ENCODE assay signal across 7 cellular contexts in genomic region chr7:21507627-21508343, GRCh38. TPM values are rescaled to one million over a fixed set of nuclear protein-coding genes. Genes with fewer than 3 reads are reported as not detected.
DNase-seq lines count a peak whose midpoint lies in the region; ATAC-seq and TF ChIP-seq lines count a peak whose summit lies in the region.

No MANE protein-coding gene starts in this region.

- WGBS in heart left ventricle, 4 donors: 85 to 90% (median 89%) methylated on average over 8 of the region's 8 CpGs

- H3K36me3 ChIP-seq in heart left ventricle: peaks cover 0 to 21% (median 12%) of the 10 kb centered on the region in 9 donors

- TF ChIP-seq CTCF in heart left ventricle (IDR thresholded peaks at IDR 0.05): peak; percentile 54 to 80 (median 66)

- intact Hi-C loops in heart left ventricle (cut with DNase I): loop anchor here in 9 of 10 donors (1.0 to 10.0 kb wide), 10 partner anchors 245 to 733 kb away; partner anchors contain the start of gene SP8 (in 2 of the 9)

- no peak overlapping the region for H3K4me3 ChIP-seq in heart left ventricle

- DNase-seq in ELR (ENCODE audit: low read depth) (peak; percentile 59), HT-29 (ENCODE audit: low spot score) (peak; percentile 80), heart left ventricle (peak in 3 of 5 donors; percentile 9 to 33 (median 21)), renal cortical epithelial cell (ENCODE audit: low read depth) (peak; percentile 19), DMS114 treated with DMSO at 0.1 percent for 48 hours (lab: John Stamatoyannopoulos, UW; ENCODE audit: unreplicated experiment) (no peak)
- DNase-seq in activated CD4-positive, alpha-beta T cell treated with anti-CD3 and anti-CD28 coated beads, Interleukin-2, amount 50 U/mL, for 1 hour: peak; percentile 10

- H3K4me1 ChIP-seq in heart left ventricle: no peaks in the 10 kb centered on the region

- no peaks in the 10 kb centered on the region for H3K27me3 ChIP-seq in heart left ventricle

- ATAC-seq in heart left ventricle (peak; percentile 47 to 72 (median 66)), HG03039 (IDR thresholded peaks at IDR 0.05; ENCODE audit: unreplicated experiment) (no peak)

- no peak overlapping the region for H3K27ac ChIP-seq in heart left ventricle

- H3K9me3 ChIP-seq in heart left ventricle: no peaks in the 10 kb centered on the region

- TF ChIP-seq POLR2A in heart left ventricle (IDR thresholded peaks at IDR 0.05): no peak

RNA-seq across cellular contexts. Expression of gene DNAH11, which starts 35.1 kb away (rescaled TPM):
- total RNA-seq in HT-29 (2014; rRNA removed; shearing (Covaris generic)): not detected in 2 replicates
- total RNA-seq in heart left ventricle (under 1 TPM; 0.06 to 0.98 (median 0.24) TPM), renal cortical epithelial cell (0.05 and 0.17 TPM in 2 replicates)
- polyA plus RNA-seq in heart left ventricle: under 1 TPM; 0.04 to 0.22 TPM
